Comparison of ENCODE assay signal across 8 cellular contexts in the genomic region with DNA sequence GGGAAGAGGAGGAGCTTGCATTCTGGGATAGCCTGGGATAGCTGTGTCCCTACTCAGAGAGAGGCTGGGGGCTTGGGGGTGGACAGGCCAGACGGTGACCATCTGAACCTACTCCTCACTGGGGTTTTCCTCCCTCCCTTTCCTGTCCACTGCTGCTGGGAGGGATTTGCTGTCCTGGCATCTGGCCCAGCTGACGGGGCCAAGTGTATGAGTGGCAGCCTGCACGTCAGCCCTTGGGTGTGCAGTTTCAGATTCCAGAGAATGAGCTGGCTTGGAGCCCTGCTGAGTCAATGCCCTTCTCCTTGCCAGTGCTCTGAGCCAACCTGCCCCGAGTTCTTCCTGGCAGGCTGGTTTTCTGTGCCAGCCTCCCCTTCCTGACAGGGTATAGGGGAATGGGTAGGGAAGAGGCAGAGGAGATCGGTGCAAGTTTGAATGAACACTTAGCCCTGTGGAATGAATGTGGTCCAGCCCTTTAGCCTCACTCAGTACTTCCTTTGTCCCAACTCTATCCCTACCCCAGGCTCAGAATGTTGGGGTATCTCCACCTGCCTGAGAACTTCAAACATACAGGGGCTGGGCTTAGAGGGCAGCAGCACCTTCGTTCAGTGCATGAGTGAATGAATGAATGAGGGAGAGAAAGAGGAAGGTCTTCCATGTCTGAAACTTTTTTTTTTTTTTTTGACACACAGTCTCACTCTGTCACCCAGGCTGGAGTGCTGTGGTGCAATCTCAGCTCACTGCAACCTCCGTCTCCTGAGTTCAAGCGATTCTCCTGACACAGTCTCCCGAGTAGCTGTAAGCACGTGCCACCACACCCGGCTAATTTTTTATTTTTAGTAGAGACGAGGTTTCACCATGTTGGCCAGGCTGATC. TPM values are rescaled to one million over a fixed set of nuclear protein-coding genes. Genes with fewer than 3 reads are reported as not detected.
DNase-seq lines count a peak whose midpoint lies in the region; ATAC-seq and TF ChIP-seq lines count a peak whose summit lies in the region.

No MANE protein-coding gene starts in this region.

- no peak for TF ChIP-seq CTCF in AG04449 (IDR thresholded peaks at IDR 0.05; ENCODE audit: insufficient read depth, low read length, missing control alignments)
- no peak for TF ChIP-seq CTCF in HFF-Myc (IDR thresholded peaks at IDR 0.05; ENCODE audit: low read depth, low read length, missing control alignments)

- H3K4me3 ChIP-seq in AG04449 (ENCODE audit: low read depth, low read length) (no peak overlapping the region), HFF-Myc (replicated peaks; ENCODE audit: low read depth, low read length) (no peak overlapping the region), SJCRH30 (no peak overlapping the region), mucosa of stomach (ENCODE audit: low read length) (peak overlapping the region; percentile 41)

- CTCF ChIA-PET in AG04449 (lab: Yijun Ruan, JAX) = interaction anchor here (0.9 to 9.3 kb wide), 11 partner anchors 9 to 217 kb away, joined by 3 to 89 read pairs (median 5); a partner anchor contains a TSS

- H3K9ac ChIP-seq in mucosa of stomach (ENCODE audit: low read length) = peak overlapping the region; percentile 65

- peak; percentile 94 for DNase-seq in AG04449 (ENCODE audit: low read depth, low spot score)
- DNase-seq in HFF-Myc (ENCODE audit: extremely low read depth, low read depth) = peak; percentile 83
- peak; percentile 88 to 91 for DNase-seq in SJCRH30
- peak; percentile 62 to 73 for DNase-seq in erythroblast (lab: John Stamatoyannopoulos, UW)
- DNase-seq in SK-N-DZ (ENCODE audit: low spot score) = no peak

- peak; percentile 33 for TF ChIP-seq POLR2A in erythroblast (IDR thresholded peaks at IDR 0.05; ENCODE audit: low read length)

- peak overlapping the region; percentile 40; the same call in 1 of the 2 replicates for H3K27ac ChIP-seq in SJCRH30

- H3K27me3 ChIP-seq in SJCRH30 (no peaks in the 10 kb centered on the region), mucosa of stomach (ENCODE audit: control insufficient read depth, insufficient read depth, low read length) (peaks cover 20% of the 10 kb centered on the region)

- H3K36me3 ChIP-seq in SJCRH30 (no peaks in the 10 kb centered on the region), mucosa of stomach (ENCODE audit: control insufficient read depth, insufficient read depth, low read length) (no peaks in the 10 kb centered on the region)

- H3K4me1 ChIP-seq in SJCRH30 (peaks cover 22% of the 10 kb centered on the region), mucosa of stomach (ENCODE audit: control insufficient read depth, insufficient read depth, low read length) (peaks cover 29% of the 10 kb centered on the region)

- ATAC-seq in HG03354 (IDR thresholded peaks at IDR 0.05; ENCODE audit: poor library complexity, severe bottlenecking, unreplicated experiment) (no peak), GM21390 (IDR thresholded peaks at IDR 0.05; ENCODE audit: unreplicated experiment) (no peak)

- H3K9me3 ChIP-seq in SJCRH30 (replicated peaks) (no peaks in the 10 kb centered on the region), mucosa of stomach (ENCODE audit: control insufficient read depth, low read length) (no peaks in the 10 kb centered on the region)

- POLR2A ChIA-PET in AG04449 (lab: Yijun Ruan, JAX) = interaction anchor here (0.5 to 2.1 kb wide), 2 partner anchors 36 to 151 kb away, joined by 4 to 8 read pairs; a partner anchor contains a TSS

RNA-seq across cellular contexts. Expression of a gene that starts 1.8 kb away (rescaled TPM):
- 0.10 and 0.59 TPM in 2 replicates for total RNA-seq in SJCRH30 (2014; rRNA removed; shearing (Covaris generic))
- polyA plus RNA-seq in SK-N-DZ (2014; cell fraction: cytosol; rRNA removed) = 5.6 and 6.3 TPM in 2 replicates
- 11.7 and 12.2 TPM in 2 replicates for polyA plus RNA-seq in SK-N-DZ (2014; cell fraction: nucleus; rRNA removed)

RNA-seq across cellular contexts. Expression of a gene that starts 19.1 kb away (rescaled TPM):
- 0.04 TPM in 1 of 2 replicates, not detected in the other for total RNA-seq in SJCRH30 (2014; rRNA removed; shearing (Covaris generic))
- 0.16 and 2.0 TPM in 2 replicates for polyA plus RNA-seq in SK-N-DZ (2014; cell fraction: cytosol; rRNA removed)
- polyA plus RNA-seq in SK-N-DZ (2014; cell fraction: nucleus; rRNA removed) = 0.11 and 1.0 TPM in 2 replicates

RNA-seq across cellular contexts. Expression of a gene that starts 28.0 kb away (rescaled TPM):
- 15.9 and 17.7 TPM in 2 replicates for total RNA-seq in SJCRH30 (2014; rRNA removed; shearing (Covaris generic))
- 28.0 and 30.6 TPM in 2 replicates for polyA plus RNA-seq in SK-N-DZ (2014; cell fraction: cytosol; rRNA removed)
- 44.8 and 76.4 TPM in 2 replicates for polyA plus RNA-seq in SK-N-DZ (2014; cell fraction: nucleus; rRNA removed)

RNA-seq across cellular contexts. Expression of a gene that starts 40.9 kb away (rescaled TPM):
- 651 and 901 TPM in 2 replicates for total RNA-seq in SJCRH30 (2014; rRNA removed; shearing (Covaris generic))
- 193 and 234 TPM in 2 replicates for polyA plus RNA-seq in SK-N-DZ (2014; cell fraction: cytosol; rRNA removed)
- polyA plus RNA-seq in SK-N-DZ (2014; cell fraction: nucleus; rRNA removed) = 198 and 225 TPM in 2 replicates

RNA-seq across cellular contexts. Expression of a gene that starts 41.0 kb away (rescaled TPM):
- 25.6 and 40.7 TPM in 2 replicates for total RNA-seq in SJCRH30 (2014; rRNA removed; shearing (Covaris generic))
- polyA plus RNA-seq in SK-N-DZ (2014; cell fraction: cytosol; rRNA removed) = 33.8 and 68.5 TPM in 2 replicates
- 48.7 and 54.3 TPM in 2 replicates for polyA plus RNA-seq in SK-N-DZ (2014; cell fraction: nucleus; rRNA removed)
